1 cellular context compared by ENCODE assay signal in the genomic region with DNA sequence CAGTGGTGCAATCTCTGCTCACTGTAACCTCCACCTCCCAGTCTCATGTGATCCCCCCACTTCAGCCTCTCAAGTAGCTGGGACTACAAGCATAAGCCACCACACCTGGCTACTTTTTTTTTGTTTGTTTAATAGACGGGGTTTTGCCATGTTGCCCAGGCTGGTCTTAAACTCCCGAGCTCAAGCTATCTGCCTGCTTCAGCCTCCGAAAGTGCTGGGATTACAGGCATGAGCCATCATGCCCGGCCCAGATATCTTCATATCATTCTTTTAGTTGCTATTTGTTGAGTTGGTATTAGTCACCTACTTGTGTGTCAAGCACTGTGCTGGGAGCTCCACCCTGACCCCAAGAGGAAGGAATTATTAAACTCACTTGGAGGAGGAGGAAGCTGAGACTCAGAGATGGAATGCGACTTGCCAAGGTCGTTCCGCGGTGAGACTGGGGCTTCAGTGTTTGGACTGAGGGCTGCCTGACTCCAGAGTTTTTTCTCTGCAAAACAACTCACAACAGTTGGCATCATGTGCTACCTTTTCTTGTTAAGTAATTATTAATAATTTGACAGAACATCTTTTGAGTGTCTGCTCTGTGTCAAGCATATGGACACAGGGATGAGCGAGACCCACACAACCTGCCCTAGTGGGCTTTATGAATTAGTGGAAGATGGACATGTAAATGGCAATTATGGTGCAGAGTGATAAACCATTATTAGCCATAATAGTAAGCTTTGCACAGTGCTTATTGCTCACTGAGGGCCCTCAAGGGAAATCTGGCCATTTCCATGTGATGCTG.
TF ChIP-seq lines count a peak whose summit lies in the region.

No MANE protein-coding gene starts in this region.

TF ChIP-seq in K562, 482 proteins besides CTCF, POLR2A, EP300 and RAD21 (continued from another document):
- TF ChIP-seq NR0B1 (IDR thresholded peaks at IDR 0.05; ENCODE audit: partially characterized antibody) (no peak), GABPA (tag; conservative IDR thresholded peaks at IDR 0.05; ENCODE audit: low read depth) (no peak)
TF ChIP-seq in K562: peak in this region for 5.
